ENCODE assay signal across 24 cellular contexts in the genomic region with DNA sequence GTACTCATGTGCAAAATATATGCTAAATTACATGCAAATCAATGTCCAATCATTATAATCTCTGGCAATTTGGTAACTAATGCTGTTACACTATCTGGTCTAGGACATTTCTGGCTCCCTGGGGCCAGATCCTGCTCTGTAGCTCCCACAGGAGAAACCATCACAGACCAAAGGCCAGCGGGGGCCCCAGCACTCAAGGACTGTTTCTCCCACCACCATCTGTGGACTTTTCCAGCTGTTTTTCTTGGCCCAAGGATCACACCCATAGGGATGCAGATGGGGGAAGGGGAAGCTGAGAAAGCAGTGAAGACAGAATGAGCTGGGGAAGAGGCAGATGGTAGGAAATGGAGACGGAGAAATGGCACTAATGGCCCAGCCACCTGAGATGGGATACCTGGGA. TPM values are rescaled to one million over a fixed set of nuclear protein-coding genes. Genes with fewer than 3 reads are reported as not detected.
A peak's percentile ranks its signal among the peaks of the same experiment; 100 is the strongest.
DNase-seq lines count a peak whose midpoint lies in the region; ATAC-seq and TF ChIP-seq lines count a peak whose summit lies in the region.
"Had no signal": no experiment of that assay in that cellular context is flagged by ENCODE, and none has a peak within 500 bp of the region (broad histone marks: within the 10 kb centered on the region; RNA-seq: fewer than 3 reads in every experiment).

A gene (plus strand): TSS at position 303 of the 400 bp plus-strand sequence. CDS start 270 bp downstream, outside the sequence.

- peaks cover 4% of the 10 kb centered on the region for H3K4me1 Mint-ChIP-seq in T-helper 17 cell
- H3K4me1 Mint-ChIP-seq: activated naive CD8-positive, alpha-beta T cell treated with anti-CD3 and anti-CD28 coated beads for 36 hours had no signal

- 9 to 21% (median 18%) methylated on average over 2 of the region's 2 CpGs for WGBS in psoas muscle, 3 donors

- H3K4me3 Mint-ChIP-seq in T-helper 17 cell: no peak within 1 kb of the TSS
- H3K4me3 Mint-ChIP-seq: activated naive CD8-positive, alpha-beta T cell treated with anti-CD3 and anti-CD28 coated beads for 36 hours had no signal

- no peaks in the 10 kb centered on the region for H3K27me3 Mint-ChIP-seq in T-helper 17 cell
- H3K27me3 Mint-ChIP-seq: activated naive CD8-positive, alpha-beta T cell treated with anti-CD3 and anti-CD28 coated beads for 36 hours had no signal

- DNase-seq in DMS 273 treated with DMSO at 0.1 percent for 48 hours (lab: John Stamatoyannopoulos, UW) (peak; percentile 55), T-helper 17 cell (no peak), left cardiac atrium (no peak), psoas muscle (no peak), KG1 (lab: John Stamatoyannopoulos, UW) (no peak), SIG-M5 (lab: John Stamatoyannopoulos, UW) (no peak), activated gamma-delta T cell (lab: John Stamatoyannopoulos, UW) (no peak)
- DNase-seq: activated CD4-positive, alpha-beta T cell treated with anti-CD3 and anti-CD28 coated beads, Interleukin-2, amount 50 U/mL, for 1 hour; activated naive CD8-positive, alpha-beta T cell treated with anti-CD3 and anti-CD28 coated beads for 36 hours; erythroblast; foreskin melanocyte; GOT3; Karpas-422; NCI-H1092; NCI-H2029; retina; stimulated activated CD4-positive, alpha-beta T cell treated with anti-CD3 and anti-CD28 coated beads, Interleukin-15, amount 100 ng/mL, for 24 hours; stimulated activated naive CD4-positive, alpha-beta T cell; transverse colon had no signal

- no peaks in the 10 kb centered on the region for H3K36me3 Mint-ChIP-seq in T-helper 17 cell (ENCODE audit: low read depth)

- no peak for ATAC-seq in T-helper 17 cell
- ATAC-seq in left cardiac atrium: peak in 1 of 2 donors; percentile 8
- ATAC-seq in psoas muscle: no peak
- no peak for ATAC-seq in HG03520 (IDR thresholded peaks at IDR 0.05; ENCODE audit: unreplicated experiment)

- H3K4me1 ChIP-seq in psoas muscle: no peaks in the 10 kb centered on the region

- peaks cover 0 to 30% of the 10 kb centered on the region in 2 donors for H3K36me3 ChIP-seq in psoas muscle (ENCODE audit: insufficient read depth in 1 of 2, low read depth in 1 of 2)

- H3K4me3 ChIP-seq in psoas muscle: peak within 1 kb of the TSS; percentile 22
- H3K4me3 ChIP-seq: transverse colon had no signal

- no peak within 1 kb of the TSS for H3K27ac ChIP-seq in psoas muscle
- H3K27ac ChIP-seq: neutrophil, transverse colon had no signal

- H3K9me3 ChIP-seq in T-helper 17 cell (ENCODE audit: control insufficient read depth, low read length, poor library complexity, severe bottlenecking) (no peaks in the 10 kb centered on the region), psoas muscle (no peaks in the 10 kb centered on the region)
- H3K9me3 ChIP-seq: neutrophil, transverse colon had no signal

- TF ChIP-seq CTCF in psoas muscle (IDR thresholded peaks at IDR 0.05): no peak

- H3K27ac Mint-ChIP-seq in T-helper 17 cell: peak within 1 kb of the TSS; percentile 83
- H3K27ac Mint-ChIP-seq: activated naive CD8-positive, alpha-beta T cell treated with anti-CD3 and anti-CD28 coated beads for 36 hours had no signal

- H3K27me3 ChIP-seq in psoas muscle (ENCODE audit: insufficient read depth in 3 of 3, low read length in 2 of 3): no peaks in the 10 kb centered on the region

- intact Hi-C loops in left cardiac atrium (cut with DNase I) (no loop called here), psoas muscle (cut with DNase I) (no loop called here)

RNA-seq across cellular contexts. Expression of the gene that starts here (rescaled TPM):
- total RNA-seq in T-helper 17 cell (not detected), left cardiac atrium (10 to 100 TPM; 11.6 to 14.1 TPM), psoas muscle (10 to 100 TPM in 1 of 4 donors, 1 to 10 TPM in 3; 4.6 to 17.9 (median 6.7) TPM)
- 10 to 100 TPM in 2 of 3 donors, 1 to 10 TPM in 1; 10.0 to 14.2 (median 13.1) TPM for polyA plus RNA-seq in psoas muscle
- total RNA-seq: activated naive CD8-positive, alpha-beta T cell treated with anti-CD3 and anti-CD28 coated beads for 36 hours; HT-29; mononuclear cell; RPMI7951 had no signal

Comparison
In these comparisons a context has a peak if more than half of its experiments do, and no peak if none do; other contexts are left out.
1. RNA of the gene that starts here (total RNA-seq): 11.6 to 14.1 TPM in left cardiac atrium and 4.6 to 17.9 TPM in psoas muscle; not detected in T-helper 17 cell; every median in the first group is over 4 times any median in the second.